ENCODE assay signal across 25 cellular contexts in the genomic region with DNA sequence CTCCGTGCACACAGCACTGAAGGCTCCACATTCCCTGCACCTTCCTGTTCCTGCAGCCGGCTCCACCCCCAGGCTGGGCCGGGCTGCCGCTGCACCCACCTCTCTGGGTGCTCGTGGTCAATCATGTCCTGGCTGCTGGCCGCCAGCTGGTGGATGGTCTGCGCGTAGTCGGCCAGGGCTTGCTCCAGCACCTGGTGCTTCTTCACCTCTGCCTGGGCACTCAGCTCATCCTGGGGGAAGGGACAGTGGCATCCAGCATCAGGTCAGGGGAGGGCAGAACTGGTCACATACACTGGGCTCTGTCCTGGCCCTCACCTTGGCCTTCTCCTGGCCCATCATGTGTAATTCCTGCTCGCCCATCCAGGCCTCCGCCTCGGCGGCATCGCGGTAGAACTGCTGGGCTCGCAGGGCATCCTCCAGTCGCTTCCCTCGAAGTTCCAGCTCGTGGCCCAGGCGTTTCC. TPM values are rescaled to one million over a fixed set of nuclear protein-coding genes. Genes with fewer than 3 reads are reported as not detected.
"Had no signal": no experiment of that assay in that cellular context is flagged by ENCODE, and none has a peak within 500 bp of the region (broad histone marks: within the 10 kb centered on the region; RNA-seq: fewer than 3 reads in every experiment).

No MANE protein-coding gene starts in this region.

- H3K27me3 ChIP-seq: colonic mucosa, esophagus squamous epithelium, ovary, right lobe of liver, suprapubic skin, transverse colon, vagina had no signal

- H3K36me3 ChIP-seq: colonic mucosa, lower lobe of right lung, ovary, transverse colon, vagina had no signal

- H3K27ac ChIP-seq: colonic mucosa, esophagus squamous epithelium, lower lobe of right lung, ovary, right lobe of liver, suprapubic skin, transverse colon, vagina had no signal

- DNase-seq: colonic mucosa; effector CD8-positive, alpha-beta T cell; erythroblast; esophagus squamous epithelium; foreskin melanocyte; glutamatergic neuron; hypothalamus; immature natural killer cell; islet precursor cell; left ventricle myocardium superior; naive thymus-derived CD8-positive, alpha-beta T cell; nephron progenitor cell; nucleus accumbens; ovary; retina; right lobe of liver; small intestine; stimulated activated CD4-positive, alpha-beta T cell treated with anti-CD3 and anti-CD28 coated beads, Interleukin-15, amount 100 ng/mL, for 24 hours; stimulated activated CD4-positive, alpha-beta T cell treated with anti-CD3 and anti-CD28 coated beads, Interleukin-2, amount 100 ng/mL, for 48 hours; stimulated activated naive B cell treated with anti-CD40 and anti-IgM and Interleukin-4, amounts not matched to agents 10 μg/mL and 1 μg/mL and 100 μg/mL, for 72 hours; stimulated activated naive CD8-positive, alpha-beta T cell treated with anti-CD3 and anti-CD28 coated beads, Interleukin-15, amount 100 ng/mL, for 72 hours; transverse colon had no signal

- FAIRE-seq: small intestine had no signal

- H3K4me1 ChIP-seq: colonic mucosa, lower lobe of right lung, right lobe of liver had no signal

- ATAC-seq: left ventricle myocardium superior; lower lobe of right lung; naive thymus-derived CD8-positive, alpha-beta T cell; right lobe of liver; stimulated activated naive B cell treated with anti-CD40 and anti-IgM and Interleukin-4, amounts not matched to agents 10 μg/mL and 1 μg/mL and 100 μg/mL, for 72 hours; stimulated activated naive CD8-positive, alpha-beta T cell treated with anti-CD3 and anti-CD28 coated beads, Interleukin-15, amount 100 ng/mL, for 72 hours had no signal

- H3K4me3 ChIP-seq: colonic mucosa, esophagus squamous epithelium, lower lobe of right lung, ovary, right lobe of liver, suprapubic skin, transverse colon, vagina had no signal

- H3K9me3 ChIP-seq: colonic mucosa, esophagus squamous epithelium, lower lobe of right lung, ovary, right lobe of liver, suprapubic skin, transverse colon, vagina had no signal

RNA-seq across cellular contexts. Expression of gene SPTBN2, which starts 36.1 kb away (rescaled TPM):
- polyA plus RNA-seq: immature natural killer cell had no signal
